In genomic region chr6:21003780-21004541, GRCh38 we compare ENCODE assay signal across 1 cellular context.
TF ChIP-seq lines count a peak whose summit lies in the region.

No MANE protein-coding gene starts in this region.

TF ChIP-seq in HepG2, 621 proteins besides CTCF, POLR2A, EP300 and RAD21 (continued from another document and continues in another):
- TF ChIP-seq, protein P1, sequence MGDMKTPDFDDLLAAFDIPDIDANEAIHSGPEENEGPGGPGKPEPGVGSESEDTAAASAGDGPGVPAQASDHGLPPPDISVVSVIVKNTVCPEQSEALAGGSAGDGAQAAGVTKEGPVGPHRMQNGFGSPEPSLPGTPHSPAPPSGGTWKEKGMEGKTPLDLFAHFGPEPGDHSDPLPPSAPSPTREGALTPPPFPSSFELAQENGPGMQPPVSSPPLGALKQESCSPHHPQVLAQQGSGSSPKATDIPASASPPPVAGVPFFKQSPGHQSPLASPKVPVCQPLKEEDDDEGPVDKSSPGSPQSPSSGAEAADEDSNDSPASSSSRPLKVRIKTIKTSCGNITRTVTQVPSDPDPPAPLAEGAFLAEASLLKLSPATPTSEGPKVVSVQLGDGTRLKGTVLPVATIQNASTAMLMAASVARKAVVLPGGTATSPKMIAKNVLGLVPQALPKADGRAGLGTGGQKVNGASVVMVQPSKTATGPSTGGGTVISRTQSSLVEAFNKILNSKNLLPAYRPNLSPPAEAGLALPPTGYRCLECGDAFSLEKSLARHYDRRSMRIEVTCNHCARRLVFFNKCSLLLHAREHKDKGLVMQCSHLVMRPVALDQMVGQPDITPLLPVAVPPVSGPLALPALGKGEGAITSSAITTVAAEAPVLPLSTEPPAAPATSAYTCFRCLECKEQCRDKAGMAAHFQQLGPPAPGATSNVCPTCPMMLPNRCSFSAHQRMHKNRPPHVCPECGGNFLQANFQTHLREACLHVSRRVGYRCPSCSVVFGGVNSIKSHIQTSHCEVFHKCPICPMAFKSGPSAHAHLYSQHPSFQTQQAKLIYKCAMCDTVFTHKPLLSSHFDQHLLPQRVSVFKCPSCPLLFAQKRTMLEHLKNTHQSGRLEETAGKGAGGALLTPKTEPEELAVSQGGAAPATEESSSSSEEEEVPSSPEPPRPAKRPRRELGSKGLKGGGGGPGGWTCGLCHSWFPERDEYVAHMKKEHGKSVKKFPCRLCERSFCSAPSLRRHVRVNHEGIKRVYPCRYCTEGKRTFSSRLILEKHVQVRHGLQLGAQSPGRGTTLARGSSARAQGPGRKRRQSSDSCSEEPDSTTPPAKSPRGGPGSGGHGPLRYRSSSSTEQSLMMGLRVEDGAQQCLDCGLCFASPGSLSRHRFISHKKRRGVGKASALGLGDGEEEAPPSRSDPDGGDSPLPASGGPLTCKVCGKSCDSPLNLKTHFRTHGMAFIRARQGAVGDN (CRISPR knock-in tag; IDR thresholded peaks at IDR 0.05) = no peak
- TF ChIP-seq ZNF251 (CRISPR knock-in tag; IDR thresholded peaks at IDR 0.05) = no peak
- TF ChIP-seq ZFX (CRISPR knock-in tag; IDR thresholded peaks at IDR 0.05; ENCODE audit: low read depth) = no peak
- TF ChIP-seq ZNF672 (CRISPR knock-in tag; IDR thresholded peaks at IDR 0.05) = no peak
- TF ChIP-seq, protein P2, sequence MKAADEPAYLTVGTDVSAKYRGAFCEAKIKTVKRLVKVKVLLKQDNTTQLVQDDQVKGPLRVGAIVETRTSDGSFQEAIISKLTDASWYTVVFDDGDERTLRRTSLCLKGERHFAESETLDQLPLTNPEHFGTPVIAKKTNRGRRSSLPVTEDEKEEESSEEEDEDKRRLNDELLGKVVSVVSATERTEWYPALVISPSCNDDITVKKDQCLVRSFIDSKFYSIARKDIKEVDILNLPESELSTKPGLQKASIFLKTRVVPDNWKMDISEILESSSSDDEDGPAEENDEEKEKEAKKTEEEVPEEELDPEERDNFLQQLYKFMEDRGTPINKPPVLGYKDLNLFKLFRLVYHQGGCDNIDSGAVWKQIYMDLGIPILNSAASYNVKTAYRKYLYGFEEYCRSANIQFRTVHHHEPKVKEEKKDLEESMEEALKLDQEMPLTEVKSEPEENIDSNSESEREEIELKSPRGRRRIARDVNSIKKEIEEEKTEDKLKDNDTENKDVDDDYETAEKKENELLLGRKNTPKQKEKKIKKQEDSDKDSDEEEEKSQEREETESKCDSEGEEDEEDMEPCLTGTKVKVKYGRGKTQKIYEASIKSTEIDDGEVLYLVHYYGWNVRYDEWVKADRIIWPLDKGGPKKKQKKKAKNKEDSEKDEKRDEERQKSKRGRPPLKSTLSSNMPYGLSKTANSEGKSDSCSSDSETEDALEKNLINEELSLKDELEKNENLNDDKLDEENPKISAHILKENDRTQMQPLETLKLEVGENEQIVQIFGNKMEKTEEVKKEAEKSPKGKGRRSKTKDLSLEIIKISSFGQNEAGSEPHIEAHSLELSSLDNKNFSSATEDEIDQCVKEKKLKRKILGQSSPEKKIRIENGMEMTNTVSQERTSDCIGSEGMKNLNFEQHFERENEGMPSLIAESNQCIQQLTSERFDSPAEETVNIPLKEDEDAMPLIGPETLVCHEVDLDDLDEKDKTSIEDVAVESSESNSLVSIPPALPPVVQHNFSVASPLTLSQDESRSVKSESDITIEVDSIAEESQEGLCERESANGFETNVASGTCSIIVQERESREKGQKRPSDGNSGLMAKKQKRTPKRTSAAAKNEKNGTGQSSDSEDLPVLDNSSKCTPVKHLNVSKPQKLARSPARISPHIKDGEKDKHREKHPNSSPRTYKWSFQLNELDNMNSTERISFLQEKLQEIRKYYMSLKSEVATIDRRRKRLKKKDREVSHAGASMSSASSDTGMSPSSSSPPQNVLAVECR (CRISPR knock-in tag; IDR thresholded peaks at IDR 0.05; ENCODE audit: borderline replicate concordance) = no peak; the same call in 1 of the 2 replicates
- TF ChIP-seq, protein P3, sequence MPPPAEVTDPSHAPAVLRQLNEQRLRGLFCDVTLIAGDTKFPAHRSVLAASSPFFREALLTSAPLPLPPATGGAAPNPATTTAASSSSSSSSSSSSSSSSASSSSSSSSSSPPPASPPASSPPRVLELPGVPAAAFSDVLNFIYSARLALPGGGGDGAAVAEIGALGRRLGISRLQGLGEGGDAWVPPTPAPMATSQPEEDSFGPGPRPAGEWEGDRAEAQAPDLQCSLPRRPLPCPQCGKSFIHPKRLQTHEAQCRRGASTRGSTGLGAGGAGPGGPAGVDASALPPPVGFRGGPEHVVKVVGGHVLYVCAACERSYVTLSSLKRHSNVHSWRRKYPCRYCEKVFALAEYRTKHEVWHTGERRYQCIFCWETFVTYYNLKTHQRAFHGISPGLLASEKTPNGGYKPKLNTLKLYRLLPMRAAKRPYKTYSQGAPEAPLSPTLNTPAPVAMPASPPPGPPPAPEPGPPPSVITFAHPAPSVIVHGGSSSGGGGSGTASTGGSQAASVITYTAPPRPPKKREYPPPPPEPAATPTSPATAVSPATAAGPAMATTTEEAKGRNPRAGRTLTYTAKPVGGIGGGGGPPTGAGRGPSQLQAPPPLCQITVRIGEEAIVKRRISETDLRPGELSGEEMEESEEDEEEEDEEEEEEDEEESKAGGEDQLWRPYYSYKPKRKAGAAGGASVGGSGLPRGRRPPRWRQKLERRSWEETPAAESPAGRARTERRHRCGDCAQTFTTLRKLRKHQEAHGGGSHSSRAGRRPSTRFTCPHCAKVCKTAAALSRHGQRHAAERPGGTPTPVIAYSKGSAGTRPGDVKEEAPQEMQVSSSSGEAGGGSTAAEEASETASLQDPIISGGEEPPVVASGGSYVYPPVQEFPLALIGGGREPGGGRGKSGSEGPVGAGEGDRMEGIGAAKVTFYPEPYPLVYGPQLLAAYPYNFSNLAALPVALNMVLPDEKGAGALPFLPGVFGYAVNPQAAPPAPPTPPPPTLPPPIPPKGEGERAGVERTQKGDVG (CRISPR knock-in tag; IDR thresholded peaks at IDR 0.05; ENCODE audit: borderline replicate concordance) = no peak
- TF ChIP-seq, protein P4, sequence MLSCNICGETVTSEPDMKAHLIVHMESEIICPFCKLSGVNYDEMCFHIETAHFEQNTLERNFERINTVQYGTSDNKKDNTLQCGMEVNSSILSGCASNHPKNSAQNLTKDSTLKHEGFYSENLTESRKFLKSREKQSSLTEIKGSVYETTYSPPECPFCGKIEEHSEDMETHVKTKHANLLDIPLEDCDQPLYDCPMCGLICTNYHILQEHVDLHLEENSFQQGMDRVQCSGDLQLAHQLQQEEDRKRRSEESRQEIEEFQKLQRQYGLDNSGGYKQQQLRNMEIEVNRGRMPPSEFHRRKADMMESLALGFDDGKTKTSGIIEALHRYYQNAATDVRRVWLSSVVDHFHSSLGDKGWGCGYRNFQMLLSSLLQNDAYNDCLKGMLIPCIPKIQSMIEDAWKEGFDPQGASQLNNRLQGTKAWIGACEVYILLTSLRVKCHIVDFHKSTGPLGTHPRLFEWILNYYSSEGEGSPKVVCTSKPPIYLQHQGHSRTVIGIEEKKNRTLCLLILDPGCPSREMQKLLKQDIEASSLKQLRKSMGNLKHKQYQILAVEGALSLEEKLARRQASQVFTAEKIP (CRISPR knock-in tag; IDR thresholded peaks at IDR 0.05; ENCODE audit: borderline replicate concordance) = no peak
- TF ChIP-seq, protein P5, sequence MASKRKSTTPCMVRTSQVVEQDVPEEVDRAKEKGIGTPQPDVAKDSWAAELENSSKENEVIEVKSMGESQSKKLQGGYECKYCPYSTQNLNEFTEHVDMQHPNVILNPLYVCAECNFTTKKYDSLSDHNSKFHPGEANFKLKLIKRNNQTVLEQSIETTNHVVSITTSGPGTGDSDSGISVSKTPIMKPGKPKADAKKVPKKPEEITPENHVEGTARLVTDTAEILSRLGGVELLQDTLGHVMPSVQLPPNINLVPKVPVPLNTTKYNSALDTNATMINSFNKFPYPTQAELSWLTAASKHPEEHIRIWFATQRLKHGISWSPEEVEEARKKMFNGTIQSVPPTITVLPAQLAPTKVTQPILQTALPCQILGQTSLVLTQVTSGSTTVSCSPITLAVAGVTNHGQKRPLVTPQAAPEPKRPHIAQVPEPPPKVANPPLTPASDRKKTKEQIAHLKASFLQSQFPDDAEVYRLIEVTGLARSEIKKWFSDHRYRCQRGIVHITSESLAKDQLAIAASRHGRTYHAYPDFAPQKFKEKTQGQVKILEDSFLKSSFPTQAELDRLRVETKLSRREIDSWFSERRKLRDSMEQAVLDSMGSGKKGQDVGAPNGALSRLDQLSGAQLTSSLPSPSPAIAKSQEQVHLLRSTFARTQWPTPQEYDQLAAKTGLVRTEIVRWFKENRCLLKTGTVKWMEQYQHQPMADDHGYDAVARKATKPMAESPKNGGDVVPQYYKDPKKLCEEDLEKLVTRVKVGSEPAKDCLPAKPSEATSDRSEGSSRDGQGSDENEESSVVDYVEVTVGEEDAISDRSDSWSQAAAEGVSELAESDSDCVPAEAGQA (IDR thresholded peaks at IDR 0.05; ENCODE audit: low read depth) = no peak
- TF ChIP-seq, protein P5 (CRISPR knock-in tag; IDR thresholded peaks at IDR 0.05; ENCODE audit: borderline replicate concordance) = no peak
- TF ChIP-seq KLF16 (CRISPR knock-in tag; IDR thresholded peaks at IDR 0.05) = peak in 1 of 2 experiments; percentile 88; a peak in 1 of 4 replicates
- TF ChIP-seq, protein P6, sequence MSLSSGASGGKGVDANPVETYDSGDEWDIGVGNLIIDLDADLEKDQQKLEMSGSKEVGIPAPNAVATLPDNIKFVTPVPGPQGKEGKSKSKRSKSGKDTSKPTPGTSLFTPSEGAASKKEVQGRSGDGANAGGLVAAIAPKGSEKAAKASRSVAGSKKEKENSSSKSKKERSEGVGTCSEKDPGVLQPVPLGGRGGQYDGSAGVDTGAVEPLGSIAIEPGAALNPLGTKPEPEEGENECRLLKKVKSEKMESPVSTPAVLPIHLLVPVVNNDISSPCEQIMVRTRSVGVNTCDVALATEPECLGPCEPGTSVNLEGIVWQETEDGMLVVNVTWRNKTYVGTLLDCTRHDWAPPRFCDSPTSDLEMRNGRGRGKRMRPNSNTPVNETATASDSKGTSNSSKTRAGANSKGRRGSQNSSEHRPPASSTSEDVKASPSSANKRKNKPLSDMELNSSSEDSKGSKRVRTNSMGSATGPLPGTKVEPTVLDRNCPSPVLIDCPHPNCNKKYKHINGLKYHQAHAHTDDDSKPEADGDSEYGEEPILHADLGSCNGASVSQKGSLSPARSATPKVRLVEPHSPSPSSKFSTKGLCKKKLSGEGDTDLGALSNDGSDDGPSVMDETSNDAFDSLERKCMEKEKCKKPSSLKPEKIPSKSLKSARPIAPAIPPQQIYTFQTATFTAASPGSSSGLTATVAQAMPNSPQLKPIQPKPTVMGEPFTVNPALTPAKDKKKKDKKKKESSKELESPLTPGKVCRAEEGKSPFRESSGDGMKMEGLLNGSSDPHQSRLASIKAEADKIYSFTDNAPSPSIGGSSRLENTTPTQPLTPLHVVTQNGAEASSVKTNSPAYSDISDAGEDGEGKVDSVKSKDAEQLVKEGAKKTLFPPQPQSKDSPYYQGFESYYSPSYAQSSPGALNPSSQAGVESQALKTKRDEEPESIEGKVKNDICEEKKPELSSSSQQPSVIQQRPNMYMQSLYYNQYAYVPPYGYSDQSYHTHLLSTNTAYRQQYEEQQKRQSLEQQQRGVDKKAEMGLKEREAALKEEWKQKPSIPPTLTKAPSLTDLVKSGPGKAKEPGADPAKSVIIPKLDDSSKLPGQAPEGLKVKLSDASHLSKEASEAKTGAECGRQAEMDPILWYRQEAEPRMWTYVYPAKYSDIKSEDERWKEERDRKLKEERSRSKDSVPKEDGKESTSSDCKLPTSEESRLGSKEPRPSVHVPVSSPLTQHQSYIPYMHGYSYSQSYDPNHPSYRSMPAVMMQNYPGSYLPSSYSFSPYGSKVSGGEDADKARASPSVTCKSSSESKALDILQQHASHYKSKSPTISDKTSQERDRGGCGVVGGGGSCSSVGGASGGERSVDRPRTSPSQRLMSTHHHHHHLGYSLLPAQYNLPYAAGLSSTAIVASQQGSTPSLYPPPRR (CRISPR knock-in tag; IDR thresholded peaks at IDR 0.05; ENCODE audit: borderline replicate concordance) = peak; percentile 89
- TF ChIP-seq, protein P7, sequence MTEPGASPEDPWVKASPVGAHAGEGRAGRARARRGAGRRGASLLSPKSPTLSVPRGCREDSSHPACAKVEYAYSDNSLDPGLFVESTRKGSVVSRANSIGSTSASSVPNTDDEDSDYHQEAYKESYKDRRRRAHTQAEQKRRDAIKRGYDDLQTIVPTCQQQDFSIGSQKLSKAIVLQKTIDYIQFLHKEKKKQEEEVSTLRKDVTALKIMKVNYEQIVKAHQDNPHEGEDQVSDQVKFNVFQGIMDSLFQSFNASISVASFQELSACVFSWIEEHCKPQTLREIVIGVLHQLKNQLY (CRISPR knock-in tag; IDR thresholded peaks at IDR 0.05) = no peak
